In genomic region chr21:14361958-14362357, GRCh38 we compare ENCODE assay signal across 1 cellular context.
TF ChIP-seq lines count a peak whose summit lies in the region.

No MANE protein-coding gene starts in this region.

TF ChIP-seq in K562, 482 proteins besides CTCF, POLR2A, EP300 and RAD21:
- TF ChIP-seq TSHZ1 (CRISPR knock-in tag; IDR thresholded peaks at IDR 0.05), result 0 out of 2 replicates have a peak, but pooled peaks have one; percentile 12
- peak; percentile 51; the same call in 1 of the 2 replicates for TF ChIP-seq ZNF24 (IDR thresholded peaks at IDR 0.05)
- peak; percentile 19; the same call in 1 of the 2 replicates for TF ChIP-seq ZNF239 (CRISPR knock-in tag; IDR thresholded peaks at IDR 0.05)
- no peak for TF ChIP-seq NR4A1 (CRISPR knock-in tag; IDR thresholded peaks at IDR 0.05)
- no peak for TF ChIP-seq NR4A1 (tag; IDR thresholded peaks at IDR 0.05)
- TF ChIP-seq ETV1 (tag; conservative IDR thresholded peaks at IDR 0.05; ENCODE audit: low read depth), result 0 out of 2 replicates have a peak, but pooled peaks have one; percentile 10
- no peak for TF ChIP-seq MYC (IDR thresholded peaks at IDR 0.05; ENCODE audit: low read depth, low read length)
- TF ChIP-seq MYC (CRISPR knock-in tag; IDR thresholded peaks at IDR 0.05; ENCODE audit: borderline replicate concordance, low read depth), result no peak
- TF ChIP-seq TCF7 (IDR thresholded peaks at IDR 0.05; ENCODE audit: borderline replicate concordance), result no peak
- no peak for TF ChIP-seq ZNF445 (CRISPR knock-in tag; IDR thresholded peaks at IDR 0.05; ENCODE audit: low read depth)
- TF ChIP-seq CBX8 (IDR thresholded peaks at IDR 0.05; ENCODE audit: borderline replicate concordance, extremely low read depth, low read depth, low read length, poor library complexity, severe bottlenecking), result no peak
- peak; percentile 51; the same call in 1 of the 2 replicates for TF ChIP-seq SMAD4 (CRISPR knock-in tag; conservative IDR thresholded peaks at IDR 0.05)
- no peak for TF ChIP-seq NR2C2 (CRISPR knock-in tag; IDR thresholded peaks at IDR 0.05)
- TF ChIP-seq NR2C2 (tag; IDR thresholded peaks at IDR 0.05), result 0 out of 2 replicates have a peak, but pooled peaks have one; percentile 22
- TF ChIP-seq IRF9 (tag; IDR thresholded peaks at IDR 0.05), result peak; percentile 74
- TF ChIP-seq ATF7 (IDR thresholded peaks at IDR 0.05), result peak; percentile 64; the same call in 1 of the 2 replicates
- peak; percentile 94 for TF ChIP-seq ZSCAN32 (CRISPR knock-in tag; IDR thresholded peaks at IDR 0.05)
- TF ChIP-seq FOSL1 (tag; conservative IDR thresholded peaks at IDR 0.05), result 0 out of 2 replicates have a peak, but pooled peaks have one; percentile 22
- no peak for TF ChIP-seq RBM39 (optimal IDR thresholded peaks at IDR 0.05; ENCODE audit: low read depth, low read length)
- TF ChIP-seq KLF6 (CRISPR knock-in tag; IDR thresholded peaks at IDR 0.05; ENCODE audit: borderline replicate concordance), result peak; percentile 57; the same call in 1 of the 2 replicates
- no peak for TF ChIP-seq ZNF3 (CRISPR knock-in tag; IDR thresholded peaks at IDR 0.05)
- no peak for TF ChIP-seq RHOXF2B (CRISPR knock-in tag; conservative IDR thresholded peaks at IDR 0.05)
- TF ChIP-seq ZNF347 (CRISPR knock-in tag; IDR thresholded peaks at IDR 0.05; ENCODE audit: low read depth), result no peak
- no peak for TF ChIP-seq TCFL5 (CRISPR knock-in tag; conservative IDR thresholded peaks at IDR 0.05)
- TF ChIP-seq ARHGAP35 (IDR thresholded peaks at IDR 0.05; ENCODE audit: partially characterized antibody), result no peak
- TF ChIP-seq ZNF224 (CRISPR knock-in tag; IDR thresholded peaks at IDR 0.05), result no peak
- peak; percentile 18 to 42; a peak in 2 of 4 replicates for TF ChIP-seq TRIM24 (IDR thresholded peaks at IDR 0.05)
- TF ChIP-seq CEBPG (CRISPR knock-in tag; IDR thresholded peaks at IDR 0.05), result peak; percentile 76
- TF ChIP-seq CEBPG (tag; conservative IDR thresholded peaks at IDR 0.05 in 1 of 2, IDR thresholded peaks at IDR 0.05 in 1 of 2), result peak; percentile 98 to 99
- peak; percentile 93 for TF ChIP-seq ATF4 (CRISPR knock-in tag; IDR thresholded peaks at IDR 0.05)
- TF ChIP-seq CEBPB (tag; IDR thresholded peaks at IDR 0.05), result peak; percentile 93
- TF ChIP-seq CHAMP1 (IDR thresholded peaks at IDR 0.05), result no peak
- TF ChIP-seq JUND (IDR thresholded peaks at IDR 0.05; ENCODE audit: borderline replicate concordance, low read depth, low read length), result peak; percentile 68
- peak; percentile 41; the same call in 2 of the 3 replicates for TF ChIP-seq JUND (tag; IDR thresholded peaks at IDR 0.05; ENCODE audit: borderline replicate concordance, low read depth, low read length)
- TF ChIP-seq SMC3 (conservative IDR thresholded peaks at IDR 0.05; ENCODE audit: insufficient read depth, low read depth, low read length), result no peak
- no peak for TF ChIP-seq ZNF444 (CRISPR knock-in tag; IDR thresholded peaks at IDR 0.05)
- TF ChIP-seq ASH1L (IDR thresholded peaks at IDR 0.05; ENCODE audit: borderline replicate concordance, low read depth, partially characterized antibody), result no peak
- no peak for TF ChIP-seq MXD1 (CRISPR knock-in tag; IDR thresholded peaks at IDR 0.05; ENCODE audit: borderline replicate concordance, poor library complexity, severe bottlenecking)
- TF ChIP-seq SRSF7 (optimal IDR thresholded peaks at IDR 0.05; ENCODE audit: low read depth, low read length), result no peak
- 0 out of 2 replicates have a peak, but pooled peaks have one; percentile 20 for TF ChIP-seq POLR2H (tag; IDR thresholded peaks at IDR 0.05; ENCODE audit: low read depth)
- no peak for TF ChIP-seq ZNF133 (CRISPR knock-in tag; IDR thresholded peaks at IDR 0.05)
- TF ChIP-seq NCOA6 (IDR thresholded peaks at IDR 0.05), result no peak
- no peak for TF ChIP-seq PBX2 (CRISPR knock-in tag; IDR thresholded peaks at IDR 0.05; ENCODE audit: low read depth)
- peak; percentile 74 for TF ChIP-seq PBX2 (tag; conservative IDR thresholded peaks at IDR 0.05; ENCODE audit: low read depth)
- TF ChIP-seq MEIS2 (IDR thresholded peaks at IDR 0.05; ENCODE audit: partially characterized antibody), result peak; percentile 89
- TF ChIP-seq PKNOX1 (IDR thresholded peaks at IDR 0.05), result peak; percentile 82
- no peak for TF ChIP-seq REST (CRISPR knock-in tag; IDR thresholded peaks at IDR 0.05; ENCODE audit: low read depth)
- no peak for TF ChIP-seq ZNF583 (CRISPR knock-in tag; IDR thresholded peaks at IDR 0.05)
- TF ChIP-seq ARNT (IDR thresholded peaks at IDR 0.05), result no peak
- peak; percentile 94 for TF ChIP-seq ATF3 (IDR thresholded peaks at IDR 0.05)
- no peak for TF ChIP-seq ATF3 (CRISPR knock-in tag; conservative IDR thresholded peaks at IDR 0.05)
- no peak for TF ChIP-seq GTF2A2 (tag; IDR thresholded peaks at IDR 0.05)
- no peak for TF ChIP-seq PHB2 (IDR thresholded peaks at IDR 0.05; ENCODE audit: low read depth)
